12 cellular contexts compared by ENCODE assay signal in the genomic region with DNA sequence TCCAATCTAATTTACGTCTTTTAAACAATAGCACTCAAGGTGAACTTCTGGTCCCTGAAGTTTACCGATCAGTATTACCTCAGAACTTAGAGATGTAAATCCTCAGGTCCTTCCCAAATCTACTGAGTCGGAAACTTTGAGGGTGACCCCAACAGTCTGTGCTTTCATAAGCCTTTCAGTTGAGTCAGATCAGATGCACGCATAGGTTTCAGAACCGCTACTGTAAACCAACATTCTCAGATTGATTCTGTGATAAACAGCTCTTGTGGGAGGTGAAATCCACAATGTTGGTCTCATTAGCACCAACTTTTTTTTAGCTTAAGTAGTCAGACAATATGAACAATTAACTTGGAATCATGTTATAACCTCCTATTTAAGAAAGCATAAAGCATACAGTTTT.
DNase-seq lines count a peak whose midpoint lies in the region; ATAC-seq, FAIRE-seq and TF ChIP-seq lines count a peak whose summit lies in the region.
"Had no signal": no experiment of that assay in that cellular context is flagged by ENCODE, and none has a peak within 500 bp of the region (broad histone marks: within the 10 kb centered on the region; RNA-seq: fewer than 3 reads in every experiment).

No MANE protein-coding gene starts in this region.

- H4K20me1 ChIP-seq in astrocyte (ENCODE audit: insufficient read depth, low read length): peaks cover 3% of the 10 kb centered on the region

- H3K27ac Mint-ChIP-seq in astrocyte (ENCODE audit: unreplicated experiment): no peak overlapping the region

- H3K36me3 Mint-ChIP-seq in astrocyte (ENCODE audit: low read depth, unreplicated experiment): no peaks in the 10 kb centered on the region

- DNase-seq in GM13977 (ENCODE audit: low spot score) (peak; percentile 18), astrocyte (ENCODE audit: low read depth) (peak; percentile 97), upper lobe of right lung (no peak), Right ventricle myocardium inferior (ENCODE audit: missing footprints) (no peak), prostate gland (ENCODE audit: low spot score) (no peak), HUDEP-2 (lab: John Stamatoyannopoulos, UW; ENCODE audit: unreplicated experiment in 76 of 76) (no peak)
- DNase-seq: GDM1, GOT3, NCI-H1105 treated with DMSO at 0.1 percent for 48 hours had no signal

- no peak for FAIRE-seq in astrocyte (lab: Jason Lieb, UNC)
- FAIRE-seq: endometrium had no signal

- 0 out of 2 replicates have a peak overlapping the region, but pooled peaks have one; percentile 40 for H3K27ac ChIP-seq in HUES6 (ENCODE audit: low read depth, low read length)
- H3K27ac ChIP-seq in astrocyte (ENCODE audit: low read depth, low read length): peak overlapping the region; percentile 38
- no peak overlapping the region for H3K27ac ChIP-seq in upper lobe of right lung
- H3K27ac ChIP-seq in prostate gland: no peak overlapping the region

- WGBS in prostate gland: 64% methylated on average over 5 of the region's 5 CpGs

- ATAC-seq in GM19372 (IDR thresholded peaks at IDR 0.05; ENCODE audit: low read depth, unreplicated experiment) (peak; percentile 64), upper lobe of right lung (no peak), Right ventricle myocardium inferior (no peak)

- H2AFZ ChIP-seq in astrocyte (ENCODE audit: low read depth, low read length): no peak overlapping the region

- peaks cover 31% of the 10 kb centered on the region for H3K4me1 Mint-ChIP-seq in astrocyte (ENCODE audit: low read depth, unreplicated experiment)

- no peaks in the 10 kb centered on the region for H3K27me3 Mint-ChIP-seq in astrocyte (ENCODE audit: low read depth, unreplicated experiment)

- H3K4me1 ChIP-seq in HUES6 (ENCODE audit: control insufficient read depth, insufficient read depth, low read length) (peaks cover 67% of the 10 kb centered on the region), astrocyte (ENCODE audit: insufficient read depth, low read length) (peaks cover 16% of the 10 kb centered on the region), upper lobe of right lung (peaks cover 3% of the 10 kb centered on the region), prostate gland (replicated peaks) (no peaks in the 10 kb centered on the region)

- H3K36me3 ChIP-seq in HUES6 (ENCODE audit: control insufficient read depth, insufficient read depth, low read length) (peaks cover 3% of the 10 kb centered on the region; the same call in 1 of the 2 replicates), astrocyte (ENCODE audit: insufficient read depth, low read length) (no peaks in the 10 kb centered on the region), upper lobe of right lung (no peaks in the 10 kb centered on the region), prostate gland (no peaks in the 10 kb centered on the region)

- H3K4me2 ChIP-seq in astrocyte (ENCODE audit: low read length): peak overlapping the region; percentile 26

- TF ChIP-seq CTCF in GM13977 (IDR thresholded peaks at IDR 0.05; ENCODE audit: extremely low read depth, insufficient read depth, missing control alignments): no peak
- no peak for TF ChIP-seq CTCF in astrocyte (IDR thresholded peaks at IDR 0.05; ENCODE audit: insufficient read depth, low read depth, low read length)
- no peak for TF ChIP-seq CTCF in upper lobe of right lung (IDR thresholded peaks at IDR 0.05)
- no peak for TF ChIP-seq CTCF in prostate gland (IDR thresholded peaks at IDR 0.05)

- no peak overlapping the region for H3K4me3 ChIP-seq in HUES6 (ENCODE audit: low read depth, low read length)
- no peak overlapping the region for H3K4me3 ChIP-seq in astrocyte (ENCODE audit: insufficient read depth, low read depth, low read length)
- no peak overlapping the region for H3K4me3 ChIP-seq in upper lobe of right lung
- no peak overlapping the region for H3K4me3 ChIP-seq in prostate gland

- peaks cover 8% of the 10 kb centered on the region; the same call in 1 of the 2 replicates for H3K9me3 ChIP-seq in HUES6 (ENCODE audit: control insufficient read depth, insufficient read depth, low read depth, low read length)
- H3K9me3 ChIP-seq in astrocyte (ENCODE audit: insufficient read depth, low read depth, low read length): no peaks in the 10 kb centered on the region
- H3K9me3 ChIP-seq in upper lobe of right lung: no peaks in the 10 kb centered on the region
- H3K9me3 ChIP-seq in prostate gland: no peaks in the 10 kb centered on the region

- peaks cover 55% of the 10 kb centered on the region for H3K79me2 ChIP-seq in astrocyte (ENCODE audit: insufficient read depth, low read length)

- intact Hi-C loops in upper lobe of right lung (cut with DNase I): no loop called here
- intact Hi-C loops in Right ventricle myocardium inferior (cut with DNase I): no loop called here
- intact Hi-C loops in prostate gland (cut with DNase I): no loop called here

- H3K9me3 Mint-ChIP-seq in astrocyte (ENCODE audit: unreplicated experiment): no peaks in the 10 kb centered on the region

- no peak for TF ChIP-seq POLR2A in prostate gland (IDR thresholded peaks at IDR 0.05)

- H3K9ac ChIP-seq in HUES6 (ENCODE audit: low read length) (no peak overlapping the region), astrocyte (ENCODE audit: low read length) (no peak overlapping the region)

- in situ Hi-C loops in GM13977 (cut with MboI; ENCODE audit: low pct_unique_long_range_greater_than_20kb, low sequenced_read_pairs, unreplicated experiment): no loop called here

- H3K27me3 ChIP-seq in HUES6 (ENCODE audit: control insufficient read depth, insufficient read depth, low read length) (no peaks in the 10 kb centered on the region), astrocyte (ENCODE audit: insufficient read depth, low read length) (no peaks in the 10 kb centered on the region), upper lobe of right lung (no peaks in the 10 kb centered on the region), prostate gland (replicated peaks; ENCODE audit: insufficient read depth) (no peaks in the 10 kb centered on the region)

- H3K4me3 Mint-ChIP-seq in astrocyte (ENCODE audit: unreplicated experiment): no peak overlapping the region

Comparison
In these comparisons a context has a peak if more than half of its experiments do, and no peak if none do; other contexts are left out.
1. DNase-seq: peak in GM13977 (single experiment) and astrocyte (single experiment); none in upper lobe of right lung (single experiment), Right ventricle myocardium inferior (single experiment), prostate gland (single experiment) and HUDEP-2 (0 of 76).
2. H3K27ac ChIP-seq: peak in HUES6 (single experiment) and astrocyte (single experiment); none in upper lobe of right lung (single experiment) and prostate gland (0 of 2).